In the genomic region with DNA sequence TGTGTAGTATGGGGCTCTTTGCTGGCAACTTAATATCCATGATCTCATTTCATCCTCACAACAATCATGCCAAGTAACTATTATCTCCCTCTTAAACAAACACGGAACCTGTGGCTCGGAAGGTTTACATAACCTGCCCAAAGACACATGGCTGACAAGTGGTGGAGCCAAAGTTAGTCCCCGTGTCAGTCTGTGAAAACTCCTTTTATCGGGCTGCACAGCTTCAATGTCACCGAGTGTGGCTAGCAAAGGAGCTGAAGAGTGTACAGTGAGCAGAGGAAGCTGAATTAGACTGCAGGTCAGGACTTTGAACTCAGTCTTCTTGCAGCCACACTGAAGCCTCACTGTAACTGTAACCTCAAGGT, we compare ENCODE assay signal across 13 cellular contexts.
DNase-seq lines count a peak whose midpoint lies in the region; ATAC-seq, FAIRE-seq and TF ChIP-seq lines count a peak whose summit lies in the region.
"Had no signal": no experiment of that assay in that cellular context is flagged by ENCODE, and none has a peak within 500 bp of the region (broad histone marks: within the 10 kb centered on the region; RNA-seq: fewer than 3 reads in every experiment).

No MANE protein-coding gene starts in this region.

- no peak overlapping the region for H2AK9ac ChIP-seq in IMR-90 (replicated peaks; ENCODE audit: low read depth, low read length, poor library complexity)

- H3K9ac ChIP-seq in IMR-90 (ENCODE audit: low read depth, low read length): no peak overlapping the region

- intact Hi-C loops in IMR-90 (cut with micrococcal nuclease): no loop called here
- intact Hi-C loops in activated T-helper 2 cell treated with anti-CD3 and anti-CD28 coated beads, Interferon-gamma antibody, Interleukin-2, Interleukin-4, amounts not matched to agents 10 μg/mL and 5 μg/mL and 100 μg/mL, durations not matched to agents 14 hours and 24 hours and 36 hours (cut with micrococcal nuclease): no loop called here

- H3K9me3 ChIP-seq in A549 (no peaks in the 10 kb centered on the region), IMR-90 (ENCODE audit: control insufficient read depth, insufficient read depth, low read length) (peaks cover 2% of the 10 kb centered on the region; the same call in 1 of the 2 replicates)

- BruUV-seq in IMR-90 (replicated peaks; lab: Mats Ljungman, UMichigan): no TSS peak

- H2BK20ac ChIP-seq in IMR-90 (ENCODE audit: low read depth, low read length): no peak overlapping the region

- H2AFZ ChIP-seq in IMR-90 (replicated peaks; ENCODE audit: low read length, poor library complexity): no peak overlapping the region

- TF ChIP-seq CTCF in A549 (IDR thresholded peaks at IDR 0.05): no peak
- TF ChIP-seq CTCF in IMR-90 (conservative IDR thresholded peaks at IDR 0.05; ENCODE audit: low read depth, low read length): no peak

- peak; percentile 68 for FAIRE-seq in A549 (lab: Jason Lieb, UNC)
- peak; percentile 63 for FAIRE-seq in RCC 7860 (lab: Jason Lieb, UNC)
- FAIRE-seq: keratinocyte had no signal

- ATAC-seq in A549 (peak; percentile 63 to 65), IMR-90 (ENCODE audit: low read depth) (no peak; the same call in none of the 2 replicates), GM21528 (IDR thresholded peaks at IDR 0.05; ENCODE audit: low FRiP score, unreplicated experiment) (no peak)
- no peak for ATAC-seq in activated naive CD4-positive, alpha-beta T cell treated with anti-CD3 and anti-CD28 coated beads, Interleukin-2, amount 50 U/mL, for 72 hours

- H3K27ac ChIP-seq in A549 (peak overlapping the region; percentile 68 to 80), IMR-90 (ENCODE audit: insufficient read depth, low read length) (no peak overlapping the region)

- no peaks in the 10 kb centered on the region for H3K36me3 Mint-ChIP-seq in activated naive CD4-positive, alpha-beta T cell treated with anti-CD3 and anti-CD28 coated beads, Interleukin-2, amount 50 U/mL, for 72 hours
- peaks cover 34% of the 10 kb centered on the region for H3K36me3 Mint-ChIP-seq in activated T-helper 2 cell treated with anti-CD3 and anti-CD28 coated beads, Interferon-gamma antibody, Interleukin-2, Interleukin-4, amounts not matched to agents 10 μg/mL and 5 μg/mL and 100 μg/mL, durations not matched to agents 14 hours and 24 hours and 36 hours (ENCODE audit: low read depth)

- TF ChIP-seq RAD21 in A549 (conservative IDR thresholded peaks at IDR 0.05 in 1 of 2, IDR thresholded peaks at IDR 0.05 in 1 of 2) (no peak), IMR-90 (IDR thresholded peaks at IDR 0.05; ENCODE audit: low read length) (no peak)

- CTCF ChIA-PET in A549 (lab: Yijun Ruan, JAX): interaction anchor here (0.5 to 3.7 kb wide), 7 partner anchors 12 to 250 kb away, joined by 3 to 20 read pairs (median 3); no protein-coding TSS in a partner anchor
- CTCF ChIA-PET in IMR-90 (lab: Yijun Ruan, JAX): no interaction called here

- no peak overlapping the region for H2BK5ac ChIP-seq in IMR-90 (ENCODE audit: low read depth, low read length, poor library complexity, severe bottlenecking)

- no peaks in the 10 kb centered on the region for H3K27me3 ChIP-seq in IMR-90 (ENCODE audit: control insufficient read depth, insufficient read depth, low read length)

- 4% methylated on average over 5 of the region's 5 CpGs for WGBS in A549 (ENCODE audit: missing lambda C conversion rate)
- 60% methylated on average over 1 of the region's 5 CpGs; no CpG with 5 or more reads in 1 of the 2 experiments for WGBS in IMR-90 (ENCODE audit: extremely low coverage in 2 of 2, insufficient read length in 1 of 2), 2 experiments

- H3K36me3 ChIP-seq in IMR-90 (ENCODE audit: control insufficient read depth, insufficient read depth, low read length): peaks cover 9% of the 10 kb centered on the region

- peak overlapping the region in 1 of 2 experiments; percentile 2; a peak in 1 of 4 replicates for H4K8ac ChIP-seq in IMR-90 (ENCODE audit: low read depth in 2 of 2, low read length in 2 of 2)

- H3K4me1 Mint-ChIP-seq in activated T-helper 2 cell treated with anti-CD3 and anti-CD28 coated beads, Interferon-gamma antibody, Interleukin-2, Interleukin-4, amounts not matched to agents 10 μg/mL and 5 μg/mL and 100 μg/mL, durations not matched to agents 14 hours and 24 hours and 36 hours (ENCODE audit: low read depth): no peaks in the 10 kb centered on the region
- H3K4me1 Mint-ChIP-seq: activated naive CD4-positive, alpha-beta T cell treated with anti-CD3 and anti-CD28 coated beads, Interleukin-2, amount 50 U/mL, for 24 hours had no signal

- H3K27ac Mint-ChIP-seq in activated naive CD4-positive, alpha-beta T cell treated with anti-CD3 and anti-CD28 coated beads, Interleukin-2, amount 50 U/mL, for 72 hours: no peak overlapping the region
- H3K27ac Mint-ChIP-seq in activated T-helper 2 cell treated with anti-CD3 and anti-CD28 coated beads, Interferon-gamma antibody, Interleukin-2, Interleukin-4, amounts not matched to agents 10 μg/mL and 5 μg/mL and 100 μg/mL, durations not matched to agents 14 hours and 24 hours and 36 hours: no peak overlapping the region
- H3K27ac Mint-ChIP-seq: activated naive CD4-positive, alpha-beta T cell treated with anti-CD3 and anti-CD28 coated beads, Interleukin-2, amount 50 U/mL, for 24 hours had no signal

- no peak overlapping the region for H3K4me3 Mint-ChIP-seq in activated T-helper 2 cell treated with anti-CD3 and anti-CD28 coated beads, Interferon-gamma antibody, Interleukin-2, Interleukin-4, amounts not matched to agents 10 μg/mL and 5 μg/mL and 100 μg/mL, durations not matched to agents 14 hours and 24 hours and 36 hours (ENCODE audit: low read depth)
- H3K4me3 Mint-ChIP-seq: activated naive CD4-positive, alpha-beta T cell treated with anti-CD3 and anti-CD28 coated beads, Interleukin-2, amount 50 U/mL, for 24 hours had no signal

- H3K14ac ChIP-seq in IMR-90 (replicated peaks; ENCODE audit: low read depth, low read length): peak overlapping the region; percentile 19

- H3K23ac ChIP-seq in IMR-90 (ENCODE audit: low read depth, low read length): 0 out of 2 replicates have a peak overlapping the region, but pooled peaks have one; percentile 11

- no peak overlapping the region for H2BK15ac ChIP-seq in IMR-90 (ENCODE audit: low read depth, low read length)

- POLR2A ChIA-PET in A549 (lab: Yijun Ruan, JAX) (no interaction called here), IMR-90 (lab: Charles Lee; ENCODE audit: unreplicated experiment) (no interaction called here)

- H4K5ac ChIP-seq in IMR-90 (ENCODE audit: low read depth, low read length): no peak overlapping the region

- H3K4ac ChIP-seq in IMR-90 (ENCODE audit: low read depth, low read length): no peak overlapping the region

- no peak for TF ChIP-seq EP300 in A549 (IDR thresholded peaks at IDR 0.05)

- DNase-seq in A549 (ENCODE audit: low read depth in 1 of 2, low spot score in 1 of 2) (peak in 1 of 2 experiments; percentile 66), IMR-90 (no peak), RCC 7860 (ENCODE audit: low spot score) (peak; percentile 44), kidney tubule cell (ENCODE audit: low spot score) (peak; percentile 41), NCI-H1048 (lab: John Stamatoyannopoulos, UW) (no peak)
- DNase-seq in activated naive CD4-positive, alpha-beta T cell treated with anti-CD3 and anti-CD28 coated beads, Interleukin-2, amount 50 U/mL, for 72 hours (ENCODE audit: low spot score in 2 of 2): no peak
- DNase-seq in activated T-helper 2 cell treated with anti-CD3 and anti-CD28 coated beads, Interferon-gamma antibody, Interleukin-2, Interleukin-4, amounts not matched to agents 10 μg/mL and 5 μg/mL and 100 μg/mL, durations not matched to agents 14 hours and 24 hours and 36 hours (ENCODE audit: low spot score): no peak
- DNase-seq: GOT3, NCI-H1436 treated with DMSO at 0.1 percent for 48 hours, RPMI8226 had no signal

- H3K9me3 Mint-ChIP-seq in activated naive CD4-positive, alpha-beta T cell treated with anti-CD3 and anti-CD28 coated beads, Interleukin-2, amount 50 U/mL, for 72 hours: no peaks in the 10 kb centered on the region
- no peaks in the 10 kb centered on the region for H3K9me3 Mint-ChIP-seq in activated T-helper 2 cell treated with anti-CD3 and anti-CD28 coated beads, Interferon-gamma antibody, Interleukin-2, Interleukin-4, amounts not matched to agents 10 μg/mL and 5 μg/mL and 100 μg/mL, durations not matched to agents 14 hours and 24 hours and 36 hours
- H3K9me3 Mint-ChIP-seq: activated naive CD4-positive, alpha-beta T cell treated with anti-CD3 and anti-CD28 coated beads, Interleukin-2, amount 50 U/mL, for 24 hours had no signal

- no peak overlapping the region for H2AK5ac ChIP-seq in IMR-90 (ENCODE audit: low read depth, low read length)

- peaks cover 7% of the 10 kb centered on the region for H3K9me1 ChIP-seq in IMR-90 (ENCODE audit: insufficient read depth, low read length)

- dilution Hi-C loops in IMR-90 (cut with HindIII; ENCODE audit: low sequenced_read_pairs, unreplicated experiment): no loop called here

- H3K4me3 ChIP-seq in A549 (no peak overlapping the region), IMR-90 (ENCODE audit: insufficient read depth, low read depth, low read length) (no peak overlapping the region)

- H4K20me1 ChIP-seq in IMR-90 (ENCODE audit: insufficient read depth, low read length): peaks cover 2% of the 10 kb centered on the region; the same call in 1 of the 2 replicates

- H4K91ac ChIP-seq in IMR-90 (ENCODE audit: insufficient read depth, low read depth, low read length): no peak overlapping the region

- no peak overlapping the region for H3K18ac ChIP-seq in IMR-90 (ENCODE audit: low read depth, low read length)

- H3K56ac ChIP-seq in IMR-90 (ENCODE audit: extremely low read depth, insufficient read depth, low read length): no peak overlapping the region

- in situ Hi-C loops in IMR-90 (cut with MboI; ENCODE audit: low sequenced_read_pairs): no loop called here

- peak overlapping the region; percentile 75 for H3K4me2 ChIP-seq in A549
- H3K4me2 ChIP-seq in IMR-90 (ENCODE audit: low read depth, low read length): no peak overlapping the region

- no peak for TF ChIP-seq POLR2A in A549 (IDR thresholded peaks at IDR 0.05; ENCODE audit: low read length)
- no peak for TF ChIP-seq POLR2A in IMR-90 (IDR thresholded peaks at IDR 0.05; ENCODE audit: low read depth, low read length)

- H3K27me3 Mint-ChIP-seq in activated T-helper 2 cell treated with anti-CD3 and anti-CD28 coated beads, Interferon-gamma antibody, Interleukin-2, Interleukin-4, amounts not matched to agents 10 μg/mL and 5 μg/mL and 100 μg/mL, durations not matched to agents 14 hours and 24 hours and 36 hours (ENCODE audit: low read depth): no peaks in the 10 kb centered on the region
- H3K27me3 Mint-ChIP-seq: activated naive CD4-positive, alpha-beta T cell treated with anti-CD3 and anti-CD28 coated beads, Interleukin-2, amount 50 U/mL, for 24 hours had no signal

- no peak overlapping the region for H2BK120ac ChIP-seq in IMR-90 (ENCODE audit: low read depth, low read length)

- peaks cover 0 to 3% of the 10 kb centered on the region in 2 experiments; a peak in 1 of 4 replicates for H3K79me1 ChIP-seq in IMR-90 (ENCODE audit: low read depth in 1 of 2, low read length in 2 of 2)

- H3K4me1 ChIP-seq in A549 (peaks cover 70% of the 10 kb centered on the region), IMR-90 (ENCODE audit: control insufficient read depth, insufficient read depth, low read length) (peaks cover 4% of the 10 kb centered on the region; the same call in 1 of the 2 replicates)

TF ChIP-seq in IMR-90, 13 proteins besides CTCF, POLR2A, EP300 and RAD21 (continues in another document):
- TF ChIP-seq NFE2L2 (IDR thresholded peaks at IDR 0.05; ENCODE audit: low read depth, low read length) (no peak), RFX5 (IDR thresholded peaks at IDR 0.05; ENCODE audit: low read depth, low read length) (no peak)

Comparison
In these comparisons a context has a peak if more than half of its experiments do, and no peak if none do; other contexts are left out.
1. ATAC-seq: peak in A549 (2 of 2); none in IMR-90 (single experiment), GM21528 (single experiment) and activated naive CD4-positive, alpha-beta T cell treated with anti-CD3 and anti-CD28 coated beads, Interleukin-2, amount 50 U/mL, for 72 hours (0 of 2).
2. DNase-seq: peak in RCC 7860 (single experiment) and kidney tubule cell (single experiment); none in IMR-90 (single experiment), NCI-H1048 (single experiment), activated naive CD4-positive, alpha-beta T cell treated with anti-CD3 and anti-CD28 coated beads, Interleukin-2, amount 50 U/mL, for 72 hours (0 of 2) and activated T-helper 2 cell treated with anti-CD3 and anti-CD28 coated beads, Interferon-gamma antibody, Interleukin-2, Interleukin-4, amounts not matched to agents 10 μg/mL and 5 μg/mL and 100 μg/mL, durations not matched to agents 14 hours and 24 hours and 36 hours (single experiment).